In the genomic region with DNA sequence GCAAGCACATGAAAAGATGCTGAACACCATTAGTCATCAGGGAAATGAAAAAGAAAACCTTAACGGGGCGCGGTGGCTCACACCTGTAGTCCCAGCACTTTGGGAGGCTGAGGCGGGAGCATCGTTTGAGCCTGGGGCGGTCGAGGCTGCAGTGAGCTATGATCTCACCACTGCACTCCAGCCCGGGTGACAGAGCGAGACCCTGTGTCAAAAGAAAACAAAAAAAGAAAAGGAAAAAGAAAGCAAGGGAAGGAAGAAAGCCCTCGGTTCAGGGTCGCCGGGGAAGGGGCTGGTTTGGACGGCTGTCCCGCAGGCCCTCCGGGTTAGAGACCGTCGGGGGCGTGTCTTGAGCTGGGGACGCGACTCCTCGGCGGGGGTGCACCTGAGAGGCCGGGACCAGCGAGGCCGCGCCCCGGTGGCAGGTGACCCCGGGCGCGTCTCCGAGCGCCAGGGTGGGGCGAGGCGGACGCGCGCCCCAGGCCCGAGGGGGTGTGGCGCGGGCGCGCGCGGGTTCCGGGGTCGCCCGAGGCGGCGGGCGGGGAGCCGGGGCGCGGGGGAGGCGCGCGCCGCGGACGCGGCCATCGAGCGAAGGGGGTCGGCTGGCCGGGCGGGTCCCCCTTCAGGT, we compare ENCODE assay signal across 8 cellular contexts. TPM values are rescaled to one million over a fixed set of nuclear protein-coding genes. Genes with fewer than 3 reads are reported as not detected.
A peak's percentile ranks its signal among the peaks of the same experiment; 100 is the strongest.
DNase-seq lines count a peak whose midpoint lies in the region; ATAC-seq and TF ChIP-seq lines count a peak whose summit lies in the region.

No MANE protein-coding gene starts in this region.

- peak overlapping the region; percentile 82 for H3K4me3 Mint-ChIP-seq in activated CD4-positive, alpha-beta memory T cell treated with anti-CD3 and anti-CD28 coated beads for 36 hours
- peak overlapping the region; percentile 91 for H3K4me3 Mint-ChIP-seq in neural crest cell

- WGBS in lower leg skin, 2 donors: 4 to 52% methylated on average over 23 to 60 of the region's 65 CpGs

- DNase-seq in GM12864 (ENCODE audit: low read depth) (no peak), HCT116 (ENCODE audit: low read depth, low spot score) (no peak), NCI-H1092 (lab: John Stamatoyannopoulos, UW) (peak; percentile 31), neural crest cell (ENCODE audit: low read depth, low spot score) (no peak), lower leg skin (ENCODE audit: low spot score in 2 of 2) (no peak), NCI-H2081 treated with DMSO at 0.1 percent for 48 hours (lab: John Stamatoyannopoulos, UW) (no peak)
- DNase-seq in activated CD4-positive, alpha-beta memory T cell treated with anti-CD3 and anti-CD28 coated beads for 36 hours: peak; percentile 60

- peak overlapping the region; percentile 74 for H3K27ac Mint-ChIP-seq in activated CD4-positive, alpha-beta memory T cell treated with anti-CD3 and anti-CD28 coated beads for 36 hours
- H3K27ac Mint-ChIP-seq in neural crest cell (ENCODE audit: unreplicated experiment): peak overlapping the region; percentile 97

- H3K79me2 ChIP-seq in HCT116 (ENCODE audit: insufficient read depth, low read length): peaks cover 24% of the 10 kb centered on the region

- TF ChIP-seq CTCF in GM12864 (IDR thresholded peaks at IDR 0.05; ENCODE audit: low read depth, low read length, missing control alignments) (no peak), HCT116 (IDR thresholded peaks at IDR 0.05 in 2 of 3, conservative IDR thresholded peaks at IDR 0.05 in 1 of 3; ENCODE audit: borderline replicate concordance in 1 of 3, insufficient read depth in 1 of 3, low read depth in 2 of 3, low read length in 2 of 3) (no peak), neural crest cell (conservative IDR thresholded peaks at IDR 0.05) (no peak), lower leg skin (IDR thresholded peaks at IDR 0.05) (no peak)

- no TSS peak for BruUV-seq in HCT116 (replicated peaks; lab: Mats Ljungman, UMichigan)

- H2AFZ ChIP-seq in HCT116 (ENCODE audit: low read depth, low read length, poor library complexity, severe bottlenecking): no peak overlapping the region

- H3K4me3 ChIP-seq in GM12864 (ENCODE audit: low read depth, low read length) (peak overlapping the region; percentile 51), HCT116 (replicated peaks in 1 of 2; ENCODE audit: low read depth in 1 of 2, low read length in 2 of 2) (peak overlapping the region; percentile 26 to 52), lower leg skin (ENCODE audit: low read depth, poor library complexity, severe bottlenecking) (no peak overlapping the region)

- H3K4me1 ChIP-seq in HCT116 (ENCODE audit: control insufficient read depth in 1 of 2, insufficient read depth in 2 of 2, low read length in 2 of 2): peaks cover 7 to 12% of the 10 kb centered on the region in 2 experiments; a peak in 1 of 4 replicates

- H3K27me3 Mint-ChIP-seq in activated CD4-positive, alpha-beta memory T cell treated with anti-CD3 and anti-CD28 coated beads for 36 hours: no peaks in the 10 kb centered on the region
- no peaks in the 10 kb centered on the region for H3K27me3 Mint-ChIP-seq in neural crest cell (ENCODE audit: low read depth)

- peak; percentile 73 for ATAC-seq in HCT116
- peak; percentile 44 for ATAC-seq in esophagus mucosa

- peak overlapping the region; percentile 80; the same call in 1 of the 2 replicates for H3K27ac ChIP-seq in HCT116 (ENCODE audit: low read depth, low read length)

- peaks cover 1% of the 10 kb centered on the region for H3K36me3 Mint-ChIP-seq in activated CD4-positive, alpha-beta memory T cell treated with anti-CD3 and anti-CD28 coated beads for 36 hours
- peaks cover 9% of the 10 kb centered on the region for H3K36me3 Mint-ChIP-seq in neural crest cell (ENCODE audit: low read depth)

- CTCF ChIA-PET in HCT116 (lab: Charles Lee): no interaction called here
- CTCF ChIA-PET in activated CD4-positive, alpha-beta memory T cell treated with anti-CD3 and anti-CD28 coated beads for 36 hours (lab: Charles Lee): interaction anchor here (1.0 kb wide), 1 partner anchor 70 kb away, joined by 4 read pairs; no protein-coding TSS in a partner anchor

- H3K4me2 ChIP-seq in HCT116 (ENCODE audit: low read length): peak overlapping the region; percentile 69

- no peaks in the 10 kb centered on the region for H3K27me3 ChIP-seq in HCT116 (ENCODE audit: insufficient read depth, low read length)

- H3K9me2 ChIP-seq in HCT116 (ENCODE audit: insufficient read depth): no peaks in the 10 kb centered on the region

- H3K4me1 Mint-ChIP-seq in activated CD4-positive, alpha-beta memory T cell treated with anti-CD3 and anti-CD28 coated beads for 36 hours (ENCODE audit: low read depth): peaks cover 7% of the 10 kb centered on the region
- H3K4me1 Mint-ChIP-seq in neural crest cell: peaks cover 5% of the 10 kb centered on the region

- H3K9me3 ChIP-seq in HCT116 (ENCODE audit: control insufficient read depth in 1 of 2, insufficient read depth in 1 of 2, low read depth in 1 of 2, low read length in 2 of 2): no peaks in the 10 kb centered on the region

- RAD21 ChIA-PET in HCT116 (lab: Charles Lee; ENCODE audit: low non-redundant PET in 1 of 2, low total read pairs in 2 of 2, uncharacterized antibody in 2 of 2, unreplicated experiment in 2 of 2): no interaction called here

- POLR2A ChIA-PET in HCT116 (lab: Charles Lee): interaction anchor here (1.2 kb wide), 1 partner anchor 33 kb away, joined by 4 read pairs; the partner anchor contains the start of gene SLC10A3
- POLR2A ChIA-PET in activated CD4-positive, alpha-beta memory T cell treated with anti-CD3 and anti-CD28 coated beads for 36 hours (lab: Charles Lee): interaction anchor here (0.8 kb wide), 1 partner anchor 14 kb away, joined by 3 read pairs; the partner anchor contains the start of gene FAM50A

- TF ChIP-seq POLR2A in HCT116 (IDR thresholded peaks at IDR 0.05; ENCODE audit: borderline replicate concordance, extremely low read depth, insufficient read depth, insufficient read length) (no peak), lower leg skin (IDR thresholded peaks at IDR 0.05) (no peak)

- no peaks in the 10 kb centered on the region; a peak in 1 of 4 replicates for H3K36me3 ChIP-seq in HCT116 (ENCODE audit: control insufficient read depth in 1 of 2, insufficient read depth in 2 of 2, low read length in 2 of 2)

- peaks cover 2% of the 10 kb centered on the region for H3K9me3 Mint-ChIP-seq in activated CD4-positive, alpha-beta memory T cell treated with anti-CD3 and anti-CD28 coated beads for 36 hours
- H3K9me3 Mint-ChIP-seq in neural crest cell: no peaks in the 10 kb centered on the region

- no peaks in the 10 kb centered on the region for H4K20me1 ChIP-seq in HCT116 (ENCODE audit: insufficient read depth)

- TF ChIP-seq RAD21 in HCT116 (IDR thresholded peaks at IDR 0.05; ENCODE audit: low read depth): no peak

- intact Hi-C loops in HCT116 (cut with micrococcal nuclease): no loop called here
- intact Hi-C loops in activated CD4-positive, alpha-beta memory T cell treated with anti-CD3 and anti-CD28 coated beads for 36 hours (cut with micrococcal nuclease): loop anchor here (2.0 kb wide), 1 partner anchor 21 kb away; the partner anchor contains the start of gene GDI1
- intact Hi-C loops in lower leg skin (cut with DNase I; ENCODE audit: low total_unique reads): no loop called here

- H3K9ac ChIP-seq in HCT116 (ENCODE audit: low read length): no peak overlapping the region

TF ChIP-seq in HCT116, 20 proteins besides CTCF, POLR2A, EP300 and RAD21 (continues in another document):
- TF ChIP-seq ELF1 (IDR thresholded peaks at IDR 0.05; ENCODE audit: borderline replicate concordance, low read depth) (no peak), JUND (IDR thresholded peaks at IDR 0.05) (no peak), SP1 (IDR thresholded peaks at IDR 0.05; ENCODE audit: low read depth) (no peak)

RNA-seq across cellular contexts. Expression of gene PLXNA3, which starts 0.5 kb away (rescaled TPM):
- 89.3 TPM for total RNA-seq in HCT116 (2021; ENCODE audit: unreplicated experiment)
- polyA plus RNA-seq in HCT116 (2012): 81.6 and 98.2 TPM in 2 replicates
- 10 to 100 TPM; 33.7 to 35.2 TPM for total RNA-seq in activated CD4-positive, alpha-beta memory T cell treated with anti-CD3 and anti-CD28 coated beads for 36 hours
- 7.1 TPM for total RNA-seq in esophagus mucosa
- 74.1 and 75.1 TPM in 2 replicates for total RNA-seq in neural crest cell
- 10 to 100 TPM; 10.2 to 30.2 (median 13.5) TPM for total RNA-seq in lower leg skin

RNA-seq across cellular contexts. Expression of gene FAM50A, which starts 13.7 kb away (rescaled TPM):
- total RNA-seq in HCT116 (2021; ENCODE audit: unreplicated experiment) (46.5 TPM), esophagus mucosa (17.9 TPM), neural crest cell (68.8 and 69.0 TPM in 2 replicates), lower leg skin (10 to 100 TPM; 18.9 to 37.0 (median 22.7) TPM)
- polyA plus RNA-seq in HCT116 (2012): 71.2 and 90.1 TPM in 2 replicates
- total RNA-seq in activated CD4-positive, alpha-beta memory T cell treated with anti-CD3 and anti-CD28 coated beads for 36 hours: 10 to 100 TPM; 61.1 to 61.9 TPM

RNA-seq across cellular contexts. Expression of gene GDI1, which starts 20.6 kb away (rescaled TPM):
- total RNA-seq in HCT116 (2021; ENCODE audit: unreplicated experiment) (122 TPM), esophagus mucosa (33.8 TPM), neural crest cell (206 and 210 TPM in 2 replicates), lower leg skin (10 to 100 TPM; 50.5 to 83.5 (median 61.5) TPM)
- 195 and 222 TPM in 2 replicates for polyA plus RNA-seq in HCT116 (2012)
- 100 to 1,000 TPM; 119 to 121 TPM for total RNA-seq in activated CD4-positive, alpha-beta memory T cell treated with anti-CD3 and anti-CD28 coated beads for 36 hours

RNA-seq across cellular contexts. Expression of gene LAGE3, which starts 21.5 kb away (rescaled TPM):
- 42.8 TPM for total RNA-seq in HCT116 (2021; ENCODE audit: unreplicated experiment)
- polyA plus RNA-seq in HCT116 (2012): 46.7 and 51.5 TPM in 2 replicates
- total RNA-seq in activated CD4-positive, alpha-beta memory T cell treated with anti-CD3 and anti-CD28 coated beads for 36 hours: 10 to 100 TPM; 45.5 to 47.7 TPM
- total RNA-seq in esophagus mucosa: 15.1 TPM
- total RNA-seq in neural crest cell: 20.7 and 22.6 TPM in 2 replicates
- 10 to 100 TPM; 22.9 to 50.0 (median 28.5) TPM for total RNA-seq in lower leg skin

RNA-seq across cellular contexts. Expression of gene UBL4A, which starts 28.8 kb away (rescaled TPM):
- total RNA-seq in HCT116 (2021; ENCODE audit: unreplicated experiment) (37.4 TPM), esophagus mucosa (32.3 TPM), neural crest cell (39.2 and 39.5 TPM in 2 replicates), lower leg skin (10 to 100 TPM; 33.7 to 57.0 (median 50.7) TPM)
- polyA plus RNA-seq in HCT116 (2012): 30.0 and 31.5 TPM in 2 replicates
- 10 to 100 TPM; 49.5 to 53.3 TPM for total RNA-seq in activated CD4-positive, alpha-beta memory T cell treated with anti-CD3 and anti-CD28 coated beads for 36 hours

Comparison
In these comparisons a context has a peak if more than half of its experiments do, and no peak if none do; other contexts are left out.
1. DNase-seq: peak in NCI-H1092 (single experiment) and activated CD4-positive, alpha-beta memory T cell treated with anti-CD3 and anti-CD28 coated beads for 36 hours (single experiment); none in GM12864 (single experiment), HCT116 (single experiment), neural crest cell (single experiment), lower leg skin (0 of 2) and NCI-H2081 treated with DMSO at 0.1 percent for 48 hours (single experiment).